In genomic region chr10:96043895-96044580, GRCh38 we compare ENCODE assay signal across 8 cellular contexts. TPM values are rescaled to one million over a fixed set of nuclear protein-coding genes. Genes with fewer than 3 reads are reported as not detected.
DNase-seq lines count a peak whose midpoint lies in the region; ATAC-seq and TF ChIP-seq lines count a peak whose summit lies in the region.

No MANE protein-coding gene starts in this region.

- no peaks in the 10 kb centered on the region for H3K27me3 ChIP-seq in BLaER1
- H3K27me3 ChIP-seq in PC-3 (ENCODE audit: low read length) = no peaks in the 10 kb centered on the region

- DNase-seq in GM19238 (ENCODE audit: insufficient read length, low spot score) (peak; percentile 60), PC-3 (peak; percentile 28), fibroblast of mammary gland (ENCODE audit: low read depth) (peak; percentile 25)
- DNase-seq in activated T-helper 1 cell treated with anti-CD3 and anti-CD28 coated beads, Interleukin-2, amount 50 U/mL, for 16 hours (ENCODE audit: low read depth in 1 of 2, low spot score in 1 of 2) = peak; percentile 14 to 27
- peak in 9 of 10 donors; percentile 21 to 68 (median 33) for DNase-seq in naive thymus-derived CD8-positive, alpha-beta T cell

- H3K9me3 Mint-ChIP-seq in naive thymus-derived CD8-positive, alpha-beta T cell = no peaks in the 10 kb centered on the region
- no peaks in the 10 kb centered on the region for H3K9me3 Mint-ChIP-seq in stimulated activated naive CD8-positive, alpha-beta T cell treated with anti-CD3 and anti-CD28 coated beads, Interleukin-15, Interleukin-2, amounts not matched to agents 100 ng/mL and 50 ng/mL, for 24 hours

- H4K20me1 ChIP-seq in BLaER1 = peaks cover 51% of the 10 kb centered on the region
- H4K20me1 ChIP-seq in PC-3 (ENCODE audit: low read length) = no peaks in the 10 kb centered on the region

- no peaks in the 10 kb centered on the region for H3F3A ChIP-seq in PC-3 (ENCODE audit: low read length, unreplicated experiment)

- POLR2A ChIA-PET in PC-3 (lab: Charles Lee; ENCODE audit: unreplicated experiment) = no interaction called here
- POLR2A ChIA-PET in naive thymus-derived CD8-positive, alpha-beta T cell (lab: Charles Lee) = interaction anchor here (0.9 to 2.9 kb wide), 3 partner anchors 13 to 86 kb away, joined by 3 to 23 read pairs (median 15); partner anchors contain the start of gene ZNF518A

- H3K36me3 ChIP-seq in BLaER1 (peaks cover 33% of the 10 kb centered on the region), PC-3 (ENCODE audit: low read depth, low read length) (no peaks in the 10 kb centered on the region; the same call in 1 of the 2 replicates)

- CTCF ChIA-PET in PC-3 (lab: Charles Lee) = interaction anchor here (0.6 kb wide), 1 partner anchor 27 kb away, joined by 4 read pairs; no protein-coding TSS in a partner anchor

- peak overlapping the region; percentile 88 for H2AFZ ChIP-seq in PC-3 (ENCODE audit: low read length)

- H3K4me3 Mint-ChIP-seq in naive thymus-derived CD8-positive, alpha-beta T cell = peak overlapping the region; percentile 91 to 97 (median 94)
- H3K4me3 Mint-ChIP-seq in stimulated activated naive CD8-positive, alpha-beta T cell treated with anti-CD3 and anti-CD28 coated beads, Interleukin-15, Interleukin-2, amounts not matched to agents 100 ng/mL and 50 ng/mL, for 24 hours = peak overlapping the region; percentile 92

- peaks cover 21 to 57% (median 56%) of the 10 kb centered on the region in 4 donors for H3K4me1 Mint-ChIP-seq in naive thymus-derived CD8-positive, alpha-beta T cell
- peaks cover 46% of the 10 kb centered on the region for H3K4me1 Mint-ChIP-seq in stimulated activated naive CD8-positive, alpha-beta T cell treated with anti-CD3 and anti-CD28 coated beads, Interleukin-15, Interleukin-2, amounts not matched to agents 100 ng/mL and 50 ng/mL, for 24 hours (ENCODE audit: low read depth)

- intact Hi-C loops in PC-3 (cut with micrococcal nuclease) = loop anchor here (2.0 to 5.0 kb wide), 2 partner anchors 45 to 88 kb away; partner anchors contain the start of gene ZNF518A

- H3K4me2 ChIP-seq in BLaER1 (peak overlapping the region; percentile 94), PC-3 (ENCODE audit: low read length) (peak overlapping the region; percentile 90)

- H3K9me2 ChIP-seq in PC-3 (replicated peaks; ENCODE audit: low read length) = no peaks in the 10 kb centered on the region

- ATAC-seq in HG03342 (IDR thresholded peaks at IDR 0.05; ENCODE audit: unreplicated experiment) = peak; percentile 36
- peak; percentile 48 for ATAC-seq in PC-3
- ATAC-seq in naive thymus-derived CD8-positive, alpha-beta T cell = peak; percentile 54 to 56

- peak overlapping the region; percentile 99 for H3K9ac ChIP-seq in BLaER1
- peak overlapping the region; percentile 88 for H3K9ac ChIP-seq in PC-3 (ENCODE audit: low read length)

- BruUV-seq in PC-3 (replicated peaks; lab: Mats Ljungman, UMichigan) = no TSS peak

- peak overlapping the region; percentile 79 to 97 (median 93) for H3K27ac Mint-ChIP-seq in naive thymus-derived CD8-positive, alpha-beta T cell
- peak overlapping the region; percentile 84 for H3K27ac Mint-ChIP-seq in stimulated activated naive CD8-positive, alpha-beta T cell treated with anti-CD3 and anti-CD28 coated beads, Interleukin-15, Interleukin-2, amounts not matched to agents 100 ng/mL and 50 ng/mL, for 24 hours

- TF ChIP-seq CTCF in PC-3 (conservative IDR thresholded peaks at IDR 0.05; ENCODE audit: low read depth, low read length) (no peak), fibroblast of mammary gland (conservative IDR thresholded peaks at IDR 0.05; ENCODE audit: control insufficient read depth, insufficient read depth, low read depth, low read length) (no peak)

- peaks cover 50% of the 10 kb centered on the region for H3K79me2 ChIP-seq in PC-3 (ENCODE audit: low read length)

- H3K4me1 ChIP-seq in BLaER1 = peaks cover 47% of the 10 kb centered on the region
- H3K4me1 ChIP-seq in PC-3 (ENCODE audit: insufficient read depth, low read length) = peaks cover 16% of the 10 kb centered on the region

- peaks cover 0 to 4% (median 0%) of the 10 kb centered on the region in 5 donors for H3K27me3 Mint-ChIP-seq in naive thymus-derived CD8-positive, alpha-beta T cell
- H3K27me3 Mint-ChIP-seq in stimulated activated naive CD8-positive, alpha-beta T cell treated with anti-CD3 and anti-CD28 coated beads, Interleukin-15, Interleukin-2, amounts not matched to agents 100 ng/mL and 50 ng/mL, for 24 hours = no peaks in the 10 kb centered on the region

- no peaks in the 10 kb centered on the region for H3K9me3 ChIP-seq in BLaER1
- H3K9me3 ChIP-seq in PC-3 (ENCODE audit: low read length) = no peaks in the 10 kb centered on the region

- peaks cover 0 to 31% (median 3%) of the 10 kb centered on the region in 3 donors for H3K36me3 Mint-ChIP-seq in naive thymus-derived CD8-positive, alpha-beta T cell
- H3K36me3 Mint-ChIP-seq in stimulated activated naive CD8-positive, alpha-beta T cell treated with anti-CD3 and anti-CD28 coated beads, Interleukin-15, Interleukin-2, amounts not matched to agents 100 ng/mL and 50 ng/mL, for 24 hours (ENCODE audit: low read depth) = peaks cover 35% of the 10 kb centered on the region

- H3K4me3 ChIP-seq in BLaER1 (peak overlapping the region; percentile 97), PC-3 (ENCODE audit: low read length) (peak overlapping the region; percentile 79), fibroblast of mammary gland (ENCODE audit: control insufficient read depth, low read depth, low read length) (peak overlapping the region; percentile 82)

- H3K27ac ChIP-seq in BLaER1 = peak overlapping the region; percentile 99
- peak overlapping the region; percentile 17; the same call in 1 of the 2 replicates for H3K27ac ChIP-seq in PC-3 (ENCODE audit: low read length)

RNA-seq across cellular contexts. Expression of gene CCNJ, which starts 0.7 kb away (rescaled TPM):
- 3.2 and 3.9 TPM in 2 replicates for total RNA-seq in PC-3 (2014; rRNA removed)
- total RNA-seq in naive thymus-derived CD8-positive, alpha-beta T cell = 1 to 10 TPM; 7.2 to 8.1 TPM
- 1 to 10 TPM in 2 of 3 donors, under 1 TPM in 1; 0.56 to 1.8 (median 1.0) TPM for polyA plus RNA-seq in naive thymus-derived CD8-positive, alpha-beta T cell

Comparison
In these comparisons a context has a peak if more than half of its experiments do, and no peak if none do; other contexts are left out.
1. Peak in every context shown above with its lines: DNase-seq, ATAC-seq, H3K4me3 ChIP-seq and H3K27ac ChIP-seq.